Comparison of ENCODE assay signal across 8 cellular contexts in genomic region chr16:3983081-3983520, GRCh38.
DNase-seq lines count a peak whose midpoint lies in the region; ATAC-seq, FAIRE-seq and TF ChIP-seq lines count a peak whose summit lies in the region.

No MANE protein-coding gene starts in this region.

- no peak overlapping the region for H3K27ac Mint-ChIP-seq in Calu3 (ENCODE audit: unreplicated experiment)
- H3K27ac Mint-ChIP-seq in T-helper 17 cell = peak overlapping the region; percentile 43

- no peaks in the 10 kb centered on the region for H3K9me2 ChIP-seq in MM.1S (replicated peaks; ENCODE audit: insufficient read depth, low read length)

- H3K9me3 ChIP-seq in MM.1S (replicated peaks; ENCODE audit: insufficient read depth, low read length) = no peaks in the 10 kb centered on the region
- no peaks in the 10 kb centered on the region for H3K9me3 ChIP-seq in T-helper 17 cell (ENCODE audit: control insufficient read depth, low read length, poor library complexity, severe bottlenecking)
- no peaks in the 10 kb centered on the region for H3K9me3 ChIP-seq in kidney (ENCODE audit: control insufficient read depth in 1 of 2, low read length in 2 of 2)

- H4K20me1 ChIP-seq in MM.1S (ENCODE audit: insufficient read depth, low read length) = no peaks in the 10 kb centered on the region

- H3K79me2 ChIP-seq in MM.1S (ENCODE audit: low read length) = no peaks in the 10 kb centered on the region

- H3K27me3 Mint-ChIP-seq in Calu3 (ENCODE audit: unreplicated experiment) (no peaks in the 10 kb centered on the region), T-helper 17 cell (no peaks in the 10 kb centered on the region)

- peak overlapping the region; percentile 42 for H2AFZ ChIP-seq in MM.1S (ENCODE audit: low read length)

- FAIRE-seq in kidney (lab: Jason Lieb, UNC) = no peak

- intact Hi-C loops in Calu3 (cut with micrococcal nuclease; ENCODE audit: unreplicated experiment) (loop anchor here (5.0 to 10.0 kb wide), 3 partner anchors 132 to 269 kb away; partner anchors contain the start of gene ADCY9), kidney (cut with DNase I) (loop anchor here (10.0 kb wide), 1 partner anchor 282 kb away; no protein-coding TSS in a partner anchor)

- peak; percentile 68 for ATAC-seq in T-helper 17 cell
- ATAC-seq in HG03354 (IDR thresholded peaks at IDR 0.05; ENCODE audit: poor library complexity, severe bottlenecking, unreplicated experiment) = no peak
- ATAC-seq in GM18868 (IDR thresholded peaks at IDR 0.05; ENCODE audit: unreplicated experiment) = no peak

- H3K4me3 ChIP-seq in MM.1S (ENCODE audit: low read length) = peak overlapping the region; percentile 32
- no peak overlapping the region for H3K4me3 ChIP-seq in kidney (ENCODE audit: low read length in 2 of 2)

- H3K27ac ChIP-seq in MM.1S (ENCODE audit: low read length) = no peak overlapping the region
- no peak overlapping the region for H3K27ac ChIP-seq in caudate nucleus (ENCODE audit: low read depth, low read length)
- H3K27ac ChIP-seq in kidney (ENCODE audit: low read depth in 2 of 2, low read length in 2 of 2) = no peak overlapping the region

- H3K4me1 ChIP-seq in MM.1S (ENCODE audit: low read length) = peaks cover 10% of the 10 kb centered on the region; the same call in 1 of the 2 replicates
- H3K4me1 ChIP-seq in kidney (ENCODE audit: control insufficient read depth in 1 of 2, insufficient read depth in 1 of 2, low read depth in 1 of 2, low read length in 2 of 2) = no peaks in the 10 kb centered on the region

- DNase-seq in Calu3 = peak; percentile 92
- DNase-seq in MM.1S = peak; percentile 56
- no peak for DNase-seq in T-helper 17 cell
- peak in 32 of 61 donors; percentile 2 to 74 (median 15) for DNase-seq in caudate nucleus (lab: John Stamatoyannopoulos, UW)
- no peak for DNase-seq in kidney
- peak; percentile 27 to 40 for DNase-seq in stimulated activated CD4-positive, alpha-beta T cell treated with anti-CD3 and anti-CD28 coated beads, Interleukin-4, amount 100 ng/mL, for 4 hours

- H3K9ac ChIP-seq in MM.1S (ENCODE audit: low read length) = no peak overlapping the region
- no peak overlapping the region for H3K9ac ChIP-seq in kidney (ENCODE audit: low read length in 2 of 2)

- CTCF ChIA-PET in Calu3 (lab: Charles Lee) = interaction anchor here (0.5 to 2.9 kb wide), 14 partner anchors 33 to 348 kb away, joined by 3 to 33 read pairs (median 3); no protein-coding TSS in a partner anchor

- no peaks in the 10 kb centered on the region for H3F3A ChIP-seq in MM.1S (ENCODE audit: insufficient read depth, low read length)

- H3K4me1 Mint-ChIP-seq in Calu3 (ENCODE audit: low read depth, unreplicated experiment) (peaks cover 18% of the 10 kb centered on the region), T-helper 17 cell (peaks cover 15% of the 10 kb centered on the region)

- BruUV-seq in Calu3 (replicated peaks; lab: Mats Ljungman, UMichigan) = no TSS peak

- H3K36me3 Mint-ChIP-seq in Calu3 (ENCODE audit: insufficient read depth, unreplicated experiment) (peaks cover 5% of the 10 kb centered on the region), T-helper 17 cell (ENCODE audit: low read depth) (peaks cover 5% of the 10 kb centered on the region)

- no peaks in the 10 kb centered on the region for H3K36me3 ChIP-seq in MM.1S (replicated peaks; ENCODE audit: insufficient read depth, low read length)
- H3K36me3 ChIP-seq in kidney (ENCODE audit: control insufficient read depth in 1 of 2, insufficient read depth in 2 of 2, low read length in 2 of 2) = peaks cover 2 to 3% of the 10 kb centered on the region in 2 donors

- peak overlapping the region; percentile 53; the same call in 1 of the 2 replicates for H3K4me2 ChIP-seq in MM.1S (ENCODE audit: low read depth, low read length)

- H3K27me3 ChIP-seq in MM.1S (replicated peaks; ENCODE audit: insufficient read depth, low read length) = peaks cover 77% of the 10 kb centered on the region

- H3K4me3 Mint-ChIP-seq in Calu3 (ENCODE audit: low read depth, unreplicated experiment) = peak overlapping the region; percentile 46
- no peak overlapping the region for H3K4me3 Mint-ChIP-seq in T-helper 17 cell

- TF ChIP-seq CTCF in Calu3 (IDR thresholded peaks at IDR 0.05; ENCODE audit: unreplicated experiment) (peak; percentile 86), MM.1S (IDR thresholded peaks at IDR 0.05; ENCODE audit: low read length) (peak; percentile 71), kidney (IDR thresholded peaks at IDR 0.05; ENCODE audit: borderline replicate concordance, extremely low read depth, insufficient read depth) (peak; percentile 61)

- no peaks in the 10 kb centered on the region for H3K9me3 Mint-ChIP-seq in Calu3 (ENCODE audit: low read depth, unreplicated experiment)

Comparison
In these comparisons a context has a peak if more than half of its experiments do, and no peak if none do; other contexts are left out.
1. DNase-seq: peak in Calu3 (single experiment), MM.1S (single experiment), caudate nucleus (32 of 61) and stimulated activated CD4-positive, alpha-beta T cell treated with anti-CD3 and anti-CD28 coated beads, Interleukin-4, amount 100 ng/mL, for 4 hours (2 of 2); none in T-helper 17 cell (0 of 3) and kidney (single experiment).
2. Peak in every context shown above with its lines, with median percentiles within 50 percentile points of each other: CTCF ChIP-seq.